In the genomic region with DNA sequence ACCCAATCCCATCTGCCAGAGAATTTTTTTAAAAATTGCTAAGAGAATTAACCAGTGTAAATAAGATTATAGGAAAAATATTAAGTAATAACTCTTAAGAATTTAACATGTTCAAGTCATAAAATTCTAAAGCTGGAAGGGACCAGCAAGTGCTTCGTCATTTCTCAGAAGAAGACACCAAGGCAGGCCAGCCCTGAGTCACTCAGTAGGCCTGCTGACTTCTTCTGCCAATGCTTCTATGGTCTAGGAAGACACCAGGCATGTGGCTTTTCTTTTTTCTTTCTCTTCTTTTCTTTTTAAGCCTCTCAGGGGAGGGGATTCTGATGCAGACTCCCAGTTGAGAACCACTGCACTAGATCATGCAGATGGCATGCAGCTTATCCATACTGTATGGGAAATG, we compare ENCODE assay signal across 20 cellular contexts. TPM values are rescaled to one million over a fixed set of nuclear protein-coding genes. Genes with fewer than 3 reads are reported as not detected.
DNase-seq lines count a peak whose midpoint lies in the region; ATAC-seq lines count a peak whose summit lies in the region.
"Had no signal": no experiment of that assay in that cellular context is flagged by ENCODE, and none has a peak within 500 bp of the region (broad histone marks: within the 10 kb centered on the region; RNA-seq: fewer than 3 reads in every experiment).

No MANE protein-coding gene starts in this region.

- H3K9me2 ChIP-seq in GM23248 (ENCODE audit: insufficient read depth): no peaks in the 10 kb centered on the region

- H3K4ac ChIP-seq in mesendoderm (ENCODE audit: low read depth, low read length): no peak overlapping the region

- H2AK5ac ChIP-seq in mesendoderm (ENCODE audit: low read length): no peak overlapping the region

- ATAC-seq in GM18870 (IDR thresholded peaks at IDR 0.05; ENCODE audit: unreplicated experiment) (no peak), GM18502 (IDR thresholded peaks at IDR 0.05; ENCODE audit: poor library complexity, unreplicated experiment) (no peak)
- ATAC-seq in activated T-cell treated with anti-CD3 and anti-CD28 coated beads, Interleukin-2, amount 50 U/mL, for 4 hours: no peak
- ATAC-seq: A549, GM12878, HepG2 had no signal

- H4K20me1 ChIP-seq in GM23248 (ENCODE audit: insufficient read depth): no peaks in the 10 kb centered on the region

- intact Hi-C loops in activated CD4-positive, alpha-beta T cell treated with anti-CD3 and anti-CD28 coated beads, Interleukin-2, amount 10 ng/mL, durations not matched to agents 24 days and 14 days (cut with micrococcal nuclease): no loop called here

- no peaks in the 10 kb centered on the region for H3K79me2 ChIP-seq in GM23248 (ENCODE audit: insufficient read depth)
- H3K79me2 ChIP-seq in mesendoderm (ENCODE audit: control insufficient read depth, insufficient read depth, low read length): no peaks in the 10 kb centered on the region

- no peak overlapping the region for H3K23ac ChIP-seq in mesendoderm (ENCODE audit: low read length)

- H3K27me3 ChIP-seq in GM23248 (replicated peaks; ENCODE audit: insufficient read depth) (no peaks in the 10 kb centered on the region), mesendoderm (ENCODE audit: insufficient read depth, low read length, poor library complexity) (no peaks in the 10 kb centered on the region)

- H3K9me3 ChIP-seq in GM23248 (ENCODE audit: low read depth): no peaks in the 10 kb centered on the region
- H3K9me3 ChIP-seq: A549 had no signal

- no peak overlapping the region for H4K8ac ChIP-seq in mesendoderm (ENCODE audit: low read depth, low read length)

- peaks cover 5% of the 10 kb centered on the region for H3K4me1 Mint-ChIP-seq in activated CD4-positive, alpha-beta T cell treated with anti-CD3 and anti-CD28 coated beads, Interleukin-2, amount 10 ng/mL, durations not matched to agents 24 days and 14 days
- H3K4me1 Mint-ChIP-seq in activated T-cell treated with anti-CD3 and anti-CD28 coated beads, Interleukin-2, amount 50 U/mL, for 4 hours (ENCODE audit: low read depth): peaks cover 2% of the 10 kb centered on the region

- DNase-seq in activated CD4-positive, alpha-beta T cell treated with anti-CD3 and anti-CD28 coated beads, Interleukin-2, amount 10 ng/mL, durations not matched to agents 24 days and 14 days: peak; percentile 17
- DNase-seq in activated CD4-positive, alpha-beta T cell treated with anti-CD3 and anti-CD28 coated beads for 48 hours: no peak
- DNase-seq in GM23248: peak; percentile 61
- DNase-seq in mesendoderm: peak; percentile 52
- no peak for DNase-seq in activated T-cell treated with anti-CD3 and anti-CD28 coated beads, Interleukin-2, amount 50 U/mL, for 4 hours
- DNase-seq: AML-193; CD4-positive, alpha-beta T cell; DMS79 treated with DMSO at 0.1 percent for 48 hours; GF-D8; GOT3; H9; KBM-7 had no signal

- H3K9ac ChIP-seq in GM23248 (no peak overlapping the region), mesendoderm (ENCODE audit: low read length) (no peak overlapping the region)

- in situ Hi-C loops in GM23248 (cut with MboI): no loop called here

- H3K36me3 ChIP-seq in GM23248 (ENCODE audit: low read depth): peaks cover 11% of the 10 kb centered on the region; the same call in 1 of the 2 replicates
- H3K36me3 ChIP-seq in mesendoderm (ENCODE audit: control insufficient read depth, insufficient read depth, low read length): no peaks in the 10 kb centered on the region

- H3K4me1 ChIP-seq in GM23248 (ENCODE audit: insufficient read depth) (no peaks in the 10 kb centered on the region), mesendoderm (ENCODE audit: control insufficient read depth, low read depth, low read length) (no peaks in the 10 kb centered on the region)
- H3K4me1 ChIP-seq: A549 had no signal

- H2AFZ ChIP-seq in GM23248: no peak overlapping the region

- H3K18ac ChIP-seq in mesendoderm (ENCODE audit: low read length): no peak overlapping the region

- no peak overlapping the region for H2BK5ac ChIP-seq in mesendoderm (ENCODE audit: low read length)

- H3K4me2 ChIP-seq in GM23248 (ENCODE audit: unreplicated experiment) (no peak overlapping the region), mesendoderm (ENCODE audit: low read length) (no peak overlapping the region)
- H3K4me2 ChIP-seq: A549 had no signal

- peaks cover 40% of the 10 kb centered on the region for H3K36me3 Mint-ChIP-seq in activated CD4-positive, alpha-beta T cell treated with anti-CD3 and anti-CD28 coated beads, Interleukin-2, amount 10 ng/mL, durations not matched to agents 24 days and 14 days (ENCODE audit: low read depth)
- H3K36me3 Mint-ChIP-seq in activated T-cell treated with anti-CD3 and anti-CD28 coated beads, Interleukin-2, amount 50 U/mL, for 4 hours (ENCODE audit: insufficient read depth): peaks cover 23% of the 10 kb centered on the region

- H3K79me1 ChIP-seq in mesendoderm (ENCODE audit: low read length): no peaks in the 10 kb centered on the region

- no peak overlapping the region for H4K5ac ChIP-seq in mesendoderm (ENCODE audit: low read length)

- peaks cover 4% of the 10 kb centered on the region for H3K9me3 Mint-ChIP-seq in activated CD4-positive, alpha-beta T cell treated with anti-CD3 and anti-CD28 coated beads, Interleukin-2, amount 10 ng/mL, durations not matched to agents 24 days and 14 days
- H3K9me3 Mint-ChIP-seq in activated T-cell treated with anti-CD3 and anti-CD28 coated beads, Interleukin-2, amount 50 U/mL, for 4 hours: peaks cover 3% of the 10 kb centered on the region
- H3K9me3 Mint-ChIP-seq: CD4-positive, alpha-beta T cell; H9 had no signal

- H2BK15ac ChIP-seq in mesendoderm (replicated peaks; ENCODE audit: low read depth): no peak overlapping the region

- no peaks in the 10 kb centered on the region for H3K27me3 Mint-ChIP-seq in activated CD4-positive, alpha-beta T cell treated with anti-CD3 and anti-CD28 coated beads, Interleukin-2, amount 10 ng/mL, durations not matched to agents 24 days and 14 days
- no peaks in the 10 kb centered on the region for H3K27me3 Mint-ChIP-seq in activated T-cell treated with anti-CD3 and anti-CD28 coated beads, Interleukin-2, amount 50 U/mL, for 4 hours (ENCODE audit: low read depth)
- H3K27me3 Mint-ChIP-seq: CD4-positive, alpha-beta T cell; IgD-negative memory B cell had no signal

- no peak overlapping the region for H3K27ac Mint-ChIP-seq in activated CD4-positive, alpha-beta T cell treated with anti-CD3 and anti-CD28 coated beads, Interleukin-2, amount 10 ng/mL, durations not matched to agents 24 days and 14 days
- H3K27ac Mint-ChIP-seq: CD4-positive, alpha-beta T cell; H9; IgD-negative memory B cell had no signal

- H3K4me3 ChIP-seq in GM23248 (no peak overlapping the region), mesendoderm (ENCODE audit: low read length) (no peak overlapping the region)
- H3K4me3 ChIP-seq: A549, GM12878 had no signal

- no peak overlapping the region for H2BK120ac ChIP-seq in mesendoderm (ENCODE audit: low read depth, low read length)

- H3K27ac ChIP-seq in GM23248 (peak overlapping the region; percentile 13; the same call in 1 of the 2 replicates), mesendoderm (ENCODE audit: low read depth, low read length) (no peak overlapping the region)
- H3K27ac ChIP-seq: 22Rv1, A549, C4-2B had no signal

- WGBS in GM23248 (ENCODE audit: low coverage in 1 of 2, low lambda C conversion rate in 2 of 2, missing lambda C conversion rate in 2 of 2), 2 experiments: 50 to 63% methylated on average over 1 of the region's 1 CpG
- no CpG with 5 or more reads among the region's 1 CpG for WGBS in mesendoderm (ENCODE audit: extremely low coverage, insufficient coverage, low lambda C conversion rate)

- peaks cover 12% of the 10 kb centered on the region for H3F3A ChIP-seq in GM23248 (ENCODE audit: insufficient read depth)

- no peak overlapping the region for H3K56ac ChIP-seq in mesendoderm (ENCODE audit: low read length)

- H3K4me3 Mint-ChIP-seq in activated CD4-positive, alpha-beta T cell treated with anti-CD3 and anti-CD28 coated beads, Interleukin-2, amount 10 ng/mL, durations not matched to agents 24 days and 14 days: no peak overlapping the region
- H3K4me3 Mint-ChIP-seq in activated T-cell treated with anti-CD3 and anti-CD28 coated beads, Interleukin-2, amount 50 U/mL, for 4 hours: no peak overlapping the region
- H3K4me3 Mint-ChIP-seq: CD4-positive, alpha-beta T cell; H9; IgD-negative memory B cell had no signal

RNA-seq across cellular contexts. Expression of a gene that starts 11.6 kb away (rescaled TPM):
- 13.3 and 14.2 TPM in 2 replicates for total RNA-seq in activated CD4-positive, alpha-beta T cell treated with anti-CD3 and anti-CD28 coated beads, Interleukin-2, amount 10 ng/mL, durations not matched to agents 24 days and 14 days
- total RNA-seq in GM23248 (2014; rRNA removed; shearing (Covaris generic)): 24.0 and 27.7 TPM in 2 replicates
- 15.6 and 17.9 TPM in 2 replicates for polyA plus RNA-seq in GM23248 (2016; fragmentation: Nextera tagmentation; extraction: Ambion mirVana)
- 1.9 TPM for polyA plus RNA-seq in mesendoderm (2013, experiment 1 of 2)
- polyA plus RNA-seq in mesendoderm (2013, experiment 2 of 2): 2.0 TPM
- total RNA-seq in activated T-cell treated with anti-CD3 and anti-CD28 coated beads, Interleukin-2, amount 50 U/mL, for 4 hours: 10 to 100 TPM; 11.7 to 12.9 (median 12.7) TPM

RNA-seq across cellular contexts. Expression of a gene that starts 27.7 kb away (rescaled TPM):
- 25.7 and 27.2 TPM in 2 replicates for total RNA-seq in activated CD4-positive, alpha-beta T cell treated with anti-CD3 and anti-CD28 coated beads, Interleukin-2, amount 10 ng/mL, durations not matched to agents 24 days and 14 days
- total RNA-seq in GM23248 (2014; rRNA removed; shearing (Covaris generic)): 6.2 and 6.3 TPM in 2 replicates
- polyA plus RNA-seq in GM23248 (2016; fragmentation: Nextera tagmentation; extraction: Ambion mirVana): 11.7 and 14.5 TPM in 2 replicates
- 23.6 TPM for polyA plus RNA-seq in mesendoderm (2013, experiment 1 of 2)
- 24.6 TPM for polyA plus RNA-seq in mesendoderm (2013, experiment 2 of 2)
- 1 to 10 TPM; 5.1 to 7.2 (median 6.6) TPM for total RNA-seq in activated T-cell treated with anti-CD3 and anti-CD28 coated beads, Interleukin-2, amount 50 U/mL, for 4 hours

Comparison
In these comparisons a context has a peak if more than half of its experiments do, and no peak if none do; other contexts are left out.
1. DNase-seq: peak in activated CD4-positive, alpha-beta T cell treated with anti-CD3 and anti-CD28 coated beads, Interleukin-2, amount 10 ng/mL, durations not matched to agents 24 days and 14 days (single experiment), GM23248 (single experiment) and mesendoderm (single experiment); none in activated CD4-positive, alpha-beta T cell treated with anti-CD3 and anti-CD28 coated beads for 48 hours (single experiment) and activated T-cell treated with anti-CD3 and anti-CD28 coated beads, Interleukin-2, amount 50 U/mL, for 4 hours (single experiment).